ENCODE assay signal across 24 cellular contexts in genomic region chr1:64095832-64096231, GRCh38.
"Had no signal": no experiment of that assay in that cellular context is flagged by ENCODE, and none has a peak within 500 bp of the region (broad histone marks: within the 10 kb centered on the region; RNA-seq: fewer than 3 reads in every experiment).

No MANE protein-coding gene starts in this region.

- H3K4me3 Mint-ChIP-seq: dendritic cell treated with granulocyte-macrophage colony-stimulating factor and Interleukin-4, amounts not matched to agents 40 ng/mL and 50 ng/mL, for 4 days; mesothelial cell of epicardium; naive thymus-derived CD4-positive, alpha-beta T cell; nephron progenitor cell had no signal

- H3K36me3 Mint-ChIP-seq: mesothelial cell of epicardium; naive thymus-derived CD4-positive, alpha-beta T cell had no signal

- DNase-seq: colonic mucosa; effector memory CD4-positive, alpha-beta T cell; erythroblast; esophagus squamous epithelium; foreskin melanocyte; left cardiac atrium; left lung; mesenchymal stem cell; naive thymus-derived CD4-positive, alpha-beta T cell; nephron progenitor cell; nucleus accumbens; right lobe of liver; small intestine; stimulated activated CD4-positive, alpha-beta T cell treated with anti-CD3 and anti-CD28 coated beads, Interleukin-15, amount 100 ng/mL, for 24 hours; stimulated activated CD4-positive, alpha-beta T cell treated with anti-CD3 and anti-CD28 coated beads, Interleukin-2, amount 100 ng/mL, for 48 hours; stimulated activated naive CD4-positive, alpha-beta T cell treated with Interleukin-2 at 50 U/mL for 16 hours; stomach; transverse colon; upper lobe of right lung; uterus had no signal

- H3K9me3 Mint-ChIP-seq: dendritic cell treated with granulocyte-macrophage colony-stimulating factor and Interleukin-4, amounts not matched to agents 40 ng/mL and 50 ng/mL, for 4 days had no signal

- H3K27ac Mint-ChIP-seq: dendritic cell treated with granulocyte-macrophage colony-stimulating factor and Interleukin-4, amounts not matched to agents 40 ng/mL and 50 ng/mL, for 4 days; mesothelial cell of epicardium; naive thymus-derived CD4-positive, alpha-beta T cell; nephron progenitor cell had no signal

- ATAC-seq: left cardiac atrium; left lung; naive thymus-derived CD4-positive, alpha-beta T cell; right lobe of liver; upper lobe of right lung had no signal

- FAIRE-seq: keratinocyte, small intestine had no signal

- H3K4me1 Mint-ChIP-seq: naive thymus-derived CD4-positive, alpha-beta T cell had no signal

- H3K27ac ChIP-seq: cardiac muscle cell, colonic mucosa, esophagus squamous epithelium, left lung, right lobe of liver, stomach, transverse colon, upper lobe of right lung, uterus had no signal
